In the genomic region with DNA sequence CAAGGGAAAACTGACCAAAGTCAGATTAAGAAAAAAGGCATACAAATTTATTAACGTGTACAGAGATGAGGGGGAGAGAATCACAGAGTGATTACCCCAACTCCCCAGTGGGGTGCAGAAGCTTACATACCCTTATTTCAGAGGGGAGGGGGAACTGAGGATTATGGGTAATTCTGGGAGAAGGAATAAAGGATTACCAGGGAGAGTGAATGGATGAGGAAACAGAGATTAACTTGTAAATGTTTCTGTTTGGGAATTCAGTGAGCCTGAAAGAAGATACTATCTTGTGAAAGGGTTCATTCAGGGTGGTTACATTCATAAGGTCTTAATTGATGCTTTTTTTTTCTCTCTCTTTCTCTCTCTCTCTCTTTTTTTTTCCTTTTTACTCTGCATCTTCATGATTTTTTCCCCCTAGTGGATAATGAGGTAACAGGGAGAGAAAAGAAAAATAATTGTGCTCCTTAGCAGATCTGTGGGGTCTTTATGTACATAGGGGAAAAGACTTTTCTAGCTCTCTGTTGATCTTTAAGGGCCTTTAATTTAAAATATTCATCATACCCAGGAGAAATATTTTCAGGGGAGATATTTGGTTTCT, we compare ENCODE assay signal across 25 cellular contexts. TPM values are rescaled to one million over a fixed set of nuclear protein-coding genes. Genes with fewer than 3 reads are reported as not detected.
A peak's percentile ranks its signal among the peaks of the same experiment; 100 is the strongest.
DNase-seq lines count a peak whose midpoint lies in the region; ATAC-seq and TF ChIP-seq lines count a peak whose summit lies in the region.
"Had no signal": no experiment of that assay in that cellular context is flagged by ENCODE, and none has a peak within 500 bp of the region (broad histone marks: within the 10 kb centered on the region; RNA-seq: fewer than 3 reads in every experiment).

No MANE protein-coding gene starts in this region.

- DNase-seq in A673 (ENCODE audit: low spot score) (peak; percentile 65), chondrocyte (ENCODE audit: low spot score) (no peak), foreskin melanocyte (peak; percentile 46), glutamatergic neuron (no peak), iPS-NIHi11 (ENCODE audit: low spot score) (no peak)
- no peak for DNase-seq in stimulated activated effector memory CD8-positive, alpha-beta T cell treated with anti-CD3 and anti-CD28 coated beads, Interleukin-12 subunit alpha, Interleukin-12 subunit beta, amount 100 ng/mL, for 72 hours (ENCODE audit: low spot score in 2 of 2)
- DNase-seq: CD4-positive, CD25-positive, alpha-beta regulatory T cell; COR-L47; DMS53; HCEC 1CT; Kasumi-1; NCI-H1092 treated with DMSO at 0.1 percent for 48 hours; NCI-H1436; NCI-H187; NCI-H2171 treated with DMSO at 0.1 percent for 48 hours; NCI-H524 treated with DMSO at 0.1 percent for 48 hours; NCI-H82; SHP77 treated with DMSO at 0.1 percent for 48 hours had no signal

- CTCF ChIA-PET in A673 (lab: Charles Lee) (no interaction called here), HEK293 (lab: Yijun Ruan, JAX) (interaction anchor here (0.7 kb wide), 1 partner anchor 47 kb away, joined by 4 read pairs; no protein-coding TSS in a partner anchor)

- H3K9me3 ChIP-seq in A673 (ENCODE audit: low read depth, low read length, poor library complexity, severe bottlenecking) (no peaks in the 10 kb centered on the region), HEK293 (ENCODE audit: control insufficient read depth, insufficient read depth, low read depth, low read length) (no peaks in the 10 kb centered on the region)

- H3K4me3 ChIP-seq in A673 (ENCODE audit: low read depth, low read length, poor library complexity, severe bottlenecking) (no peak overlapping the region), HEK293 (ENCODE audit: low read depth, low read length) (no peak overlapping the region)
- H3K4me3 ChIP-seq: BLaER1, GM23338, K562, SK-N-MC had no signal

- H3K27ac ChIP-seq in A673 (ENCODE audit: low read depth, low read length, poor library complexity, severe bottlenecking), result no peak overlapping the region
- H3K27ac ChIP-seq in HEK293 (ENCODE audit: extremely low read depth, low read depth, low read length), result no peak overlapping the region
- H3K27ac ChIP-seq: BLaER1, SK-N-MC had no signal

- H3K4me3 Mint-ChIP-seq in chondrocyte (ENCODE audit: unreplicated experiment), result no peak overlapping the region
- no peak overlapping the region for H3K4me3 Mint-ChIP-seq in glutamatergic neuron (ENCODE audit: unreplicated experiment)
- no peak overlapping the region for H3K4me3 Mint-ChIP-seq in stimulated activated effector memory CD8-positive, alpha-beta T cell treated with anti-CD3 and anti-CD28 coated beads, Interleukin-12 subunit alpha, Interleukin-12 subunit beta, amount 100 ng/mL, for 72 hours
- H3K4me3 Mint-ChIP-seq: CD4-positive, CD25-positive, alpha-beta regulatory T cell; GM23338 had no signal

- H3K36me3 ChIP-seq in A673 (ENCODE audit: insufficient read depth, low read length, poor library complexity, severe bottlenecking), result no peaks in the 10 kb centered on the region
- no peaks in the 10 kb centered on the region for H3K36me3 ChIP-seq in HEK293 (ENCODE audit: control insufficient read depth in 2 of 2, insufficient read depth in 1 of 2, low read length in 2 of 2)
- H3K36me3 ChIP-seq: BLaER1 had no signal

- H3K9me3 Mint-ChIP-seq in chondrocyte (ENCODE audit: low read depth) (no peaks in the 10 kb centered on the region), glutamatergic neuron (ENCODE audit: unreplicated experiment) (no peaks in the 10 kb centered on the region)
- no peaks in the 10 kb centered on the region for H3K9me3 Mint-ChIP-seq in stimulated activated effector memory CD8-positive, alpha-beta T cell treated with anti-CD3 and anti-CD28 coated beads, Interleukin-12 subunit alpha, Interleukin-12 subunit beta, amount 100 ng/mL, for 72 hours

- ATAC-seq in HG03439 (IDR thresholded peaks at IDR 0.05; ENCODE audit: unreplicated experiment), result no peak
- ATAC-seq in stimulated activated effector memory CD8-positive, alpha-beta T cell treated with anti-CD3 and anti-CD28 coated beads, Interleukin-12 subunit alpha, Interleukin-12 subunit beta, amount 100 ng/mL, for 72 hours, result no peak
- ATAC-seq: GM23338, Panc1 had no signal

- H3K27me3 Mint-ChIP-seq in chondrocyte (ENCODE audit: low read depth) (no peaks in the 10 kb centered on the region), glutamatergic neuron (ENCODE audit: unreplicated experiment) (no peaks in the 10 kb centered on the region)

- H3K4me1 Mint-ChIP-seq in chondrocyte (ENCODE audit: low read depth), result peaks cover 8% of the 10 kb centered on the region
- H3K4me1 Mint-ChIP-seq in glutamatergic neuron (ENCODE audit: low read depth, unreplicated experiment), result no peaks in the 10 kb centered on the region
- no peaks in the 10 kb centered on the region for H3K4me1 Mint-ChIP-seq in stimulated activated effector memory CD8-positive, alpha-beta T cell treated with anti-CD3 and anti-CD28 coated beads, Interleukin-12 subunit alpha, Interleukin-12 subunit beta, amount 100 ng/mL, for 72 hours

- no peaks in the 10 kb centered on the region for H3K27me3 ChIP-seq in A673 (replicated peaks; ENCODE audit: insufficient read depth, low read depth, low read length, poor library complexity)
- H3K27me3 ChIP-seq: BLaER1 had no signal

- H3K36me3 Mint-ChIP-seq in chondrocyte (ENCODE audit: low read depth) (peaks cover 2% of the 10 kb centered on the region), glutamatergic neuron (ENCODE audit: unreplicated experiment) (peaks cover 9% of the 10 kb centered on the region)
- H3K36me3 Mint-ChIP-seq in stimulated activated effector memory CD8-positive, alpha-beta T cell treated with anti-CD3 and anti-CD28 coated beads, Interleukin-12 subunit alpha, Interleukin-12 subunit beta, amount 100 ng/mL, for 72 hours, result no peaks in the 10 kb centered on the region
- H3K36me3 Mint-ChIP-seq: CD4-positive, CD25-positive, alpha-beta regulatory T cell had no signal

- peak; percentile 48; the same call in 1 of the 2 replicates for TF ChIP-seq CTCF in A673 (conservative IDR thresholded peaks at IDR 0.05; ENCODE audit: low read depth, low read length)
- no peak for TF ChIP-seq CTCF in HEK293 (tag by site-specific recombination; IDR thresholded peaks at IDR 0.05)
- peak; percentile 29 for TF ChIP-seq CTCF in chondrocyte (IDR thresholded peaks at IDR 0.05)
- TF ChIP-seq CTCF in glutamatergic neuron (IDR thresholded peaks at IDR 0.05; ENCODE audit: partially characterized antibody, unreplicated experiment), result no peak

- POLR2A ChIA-PET in A673 (lab: Charles Lee; ENCODE audit: low non-redundant PET) (no interaction called here), HEK293 (lab: Yijun Ruan, JAX) (no interaction called here)

- peaks cover 37% of the 10 kb centered on the region for H3K4me1 ChIP-seq in A673 (ENCODE audit: insufficient read depth, low read length, poor library complexity, severe bottlenecking)
- no peaks in the 10 kb centered on the region for H3K4me1 ChIP-seq in HEK293 (ENCODE audit: control insufficient read depth, insufficient read depth, low read length)

- intact Hi-C loops in A673 (cut with micrococcal nuclease; ENCODE audit: unreplicated experiment), result loop anchor here (5.0 kb wide), 1 partner anchor 187 kb away; no protein-coding TSS in a partner anchor

- BruUV-seq in A673 (replicated peaks; lab: Mats Ljungman, UMichigan), result no TSS peak

- H3K27ac Mint-ChIP-seq in chondrocyte (ENCODE audit: unreplicated experiment) (no peak overlapping the region), glutamatergic neuron (ENCODE audit: unreplicated experiment) (no peak overlapping the region)
- no peak overlapping the region for H3K27ac Mint-ChIP-seq in stimulated activated effector memory CD8-positive, alpha-beta T cell treated with anti-CD3 and anti-CD28 coated beads, Interleukin-12 subunit alpha, Interleukin-12 subunit beta, amount 100 ng/mL, for 72 hours
- H3K27ac Mint-ChIP-seq: CD4-positive, CD25-positive, alpha-beta regulatory T cell; GM23338 had no signal

TF ChIP-seq in HEK293, 187 proteins besides CTCF, POLR2A, EP300 and RAD21:
- TF ChIP-seq ZNF596 (tag by site-specific recombination; IDR thresholded peaks at IDR 0.05) (0 out of 2 replicates have a peak, but pooled peaks have one; percentile 14), ZBTB17 (tag by site-specific recombination; IDR thresholded peaks at IDR 0.05) (peak; percentile 51; the same call in 1 of the 2 replicates), ZNF785 (tag by site-specific recombination; IDR thresholded peaks at IDR 0.05) (no peak), ZNF561 (tag by site-specific recombination; IDR thresholded peaks at IDR 0.05; ENCODE audit: borderline replicate concordance) (no peak), ZNF76 (tag by site-specific recombination; IDR thresholded peaks at IDR 0.05; ENCODE audit: borderline replicate concordance, low read depth) (0 out of 2 replicates have a peak, but pooled peaks have one; percentile 28)
- TF ChIP-seq, protein P1, sequence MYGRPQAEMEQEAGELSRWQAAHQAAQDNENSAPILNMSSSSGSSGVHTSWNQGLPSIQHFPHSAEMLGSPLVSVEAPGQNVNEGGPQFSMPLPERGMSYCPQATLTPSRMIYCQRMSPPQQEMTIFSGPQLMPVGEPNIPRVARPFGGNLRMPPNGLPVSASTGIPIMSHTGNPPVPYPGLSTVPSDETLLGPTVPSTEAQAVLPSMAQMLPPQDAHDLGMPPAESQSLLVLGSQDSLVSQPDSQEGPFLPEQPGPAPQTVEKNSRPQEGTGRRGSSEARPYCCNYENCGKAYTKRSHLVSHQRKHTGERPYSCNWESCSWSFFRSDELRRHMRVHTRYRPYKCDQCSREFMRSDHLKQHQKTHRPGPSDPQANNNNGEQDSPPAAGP (tag by site-specific recombination; IDR thresholded peaks at IDR 0.05), result no peak

RNA-seq across cellular contexts. Expression of a gene that starts 49.4 kb away (rescaled TPM):
- total RNA-seq in A673 (2021) (324 and 333 TPM in 2 replicates), chondrocyte (109 to 254 TPM (median 253 TPM) in 3 replicates), glutamatergic neuron (ENCODE audit: unreplicated experiment) (173 TPM)

Comparison
In these comparisons a context has a peak if more than half of its experiments do, and no peak if none do; other contexts are left out.
1. DNase-seq: peak in A673 (single experiment) and foreskin melanocyte (single experiment); none in chondrocyte (single experiment), glutamatergic neuron (single experiment), iPS-NIHi11 (single experiment) and stimulated activated effector memory CD8-positive, alpha-beta T cell treated with anti-CD3 and anti-CD28 coated beads, Interleukin-12 subunit alpha, Interleukin-12 subunit beta, amount 100 ng/mL, for 72 hours (0 of 2).
2. CTCF ChIP-seq: peak in A673 (single experiment) and chondrocyte (single experiment); none in HEK293 (single experiment) and glutamatergic neuron (single experiment).